Comparison of ENCODE assay signal across 1 cellular context in genomic region chr15:40823572-40824343, GRCh38.
TF ChIP-seq lines count a peak whose summit lies in the region.

No MANE protein-coding gene starts in this region.

TF ChIP-seq in A549, 52 proteins besides CTCF, POLR2A, EP300 and RAD21:
- no peak for TF ChIP-seq HDAC2 (IDR thresholded peaks at IDR 0.05)
- TF ChIP-seq ZFP36 (IDR thresholded peaks at IDR 0.05; ENCODE audit: borderline replicate concordance, partially characterized antibody) = no peak
- no peak for TF ChIP-seq PBX3 (IDR thresholded peaks at IDR 0.05)
- TF ChIP-seq ZSCAN20 (CRISPR knock-in tag; IDR thresholded peaks at IDR 0.05) = no peak
- TF ChIP-seq RNF2 (IDR thresholded peaks at IDR 0.05; ENCODE audit: borderline replicate concordance, low read depth) = no peak
- TF ChIP-seq POLR2AphosphoS2 (conservative IDR thresholded peaks at IDR 0.05; ENCODE audit: low read length) = no peak
